In genomic region chr9:111631071-111631971, GRCh38 we compare ENCODE assay signal across 8 cellular contexts.
DNase-seq lines count a peak whose midpoint lies in the region; ATAC-seq and TF ChIP-seq lines count a peak whose summit lies in the region.

Gene DNAJC25, plus strand, starts transcription at chr9:111631334. Its CDS starts 74 bp downstream, at chr9:111631408.

- ATAC-seq in GM21619 (IDR thresholded peaks at IDR 0.05; ENCODE audit: unreplicated experiment) = peak; percentile 98

- H3K36me3 ChIP-seq in mucosa of rectum (ENCODE audit: control insufficient read depth in 2 of 2, insufficient read depth in 2 of 2, low read length in 2 of 2) = no peaks in the 10 kb centered on the region

- H3K4me1 ChIP-seq in mucosa of rectum (ENCODE audit: control insufficient read depth in 2 of 2, insufficient read depth in 2 of 2, low read length in 2 of 2) = peaks cover 21 to 22% of the 10 kb centered on the region in 2 donors

- no peak for TF ChIP-seq EP300 in Ishikawa (IDR thresholded peaks at IDR 0.05; ENCODE audit: borderline replicate concordance)

- H3K4me3 ChIP-seq in mucosa of rectum (ENCODE audit: low read length in 2 of 2) = peak within 1 kb of the TSS; percentile 85 to 92

- H3K9me3 ChIP-seq in mucosa of rectum (ENCODE audit: control insufficient read depth in 2 of 2, low read length in 2 of 2) = no peaks in the 10 kb centered on the region

- H3K27ac ChIP-seq in mucosa of rectum (ENCODE audit: low read depth in 2 of 2, low read length in 2 of 2) = peak within 1 kb of the TSS; percentile 86 to 90

- peak; percentile 99 for TF ChIP-seq POLR2A in erythroblast (IDR thresholded peaks at IDR 0.05; ENCODE audit: low read length)

- TF ChIP-seq RAD21 in Ishikawa (IDR thresholded peaks at IDR 0.05; ENCODE audit: low read depth) = peak; percentile 11; the same call in 1 of the 2 replicates

- peak; percentile 96 for DNase-seq in DMS153 treated with DMSO at 0.1 percent for 48 hours (lab: John Stamatoyannopoulos, UW; ENCODE audit: unreplicated experiment)
- DNase-seq in OCI-M2 (lab: John Stamatoyannopoulos, UW; ENCODE audit: unreplicated experiment) = peak; percentile 81
- DNase-seq in activated T-cell treated with anti-CD3 and anti-CD28 coated beads, Interleukin-2, amount 50 U/mL, for 1 hour = peak; percentile 94
- peak; percentile 98 to 99 for DNase-seq in erythroblast (lab: John Stamatoyannopoulos, UW)
- DNase-seq in stimulated activated CD8-positive, alpha-beta memory T cell treated with anti-CD3 and anti-CD28 coated beads, Interleukin-4, amount 100 ng/mL, for 4 hours (ENCODE audit: low read depth in 2 of 2, low spot score in 1 of 2) = peak; percentile 92 to 93

- H3K9ac ChIP-seq in mucosa of rectum (ENCODE audit: low read depth in 1 of 2, low read length in 2 of 2) = peak within 1 kb of the TSS; percentile 82 to 90

- H3K27me3 ChIP-seq in mucosa of rectum (ENCODE audit: control insufficient read depth in 2 of 2, insufficient read depth in 2 of 2, low read length in 2 of 2) = no peaks in the 10 kb centered on the region

TF ChIP-seq in Ishikawa, 13 proteins besides CTCF, POLR2A, EP300 and RAD21:
- no peak for TF ChIP-seq FOXM1 (IDR thresholded peaks at IDR 0.05; ENCODE audit: borderline replicate concordance, low read depth)
- no peak for TF ChIP-seq ZBTB7A (IDR thresholded peaks at IDR 0.05; ENCODE audit: low read depth)
- TF ChIP-seq MAX (IDR thresholded peaks at IDR 0.05) = peak; percentile 61
- TF ChIP-seq USF1 (IDR thresholded peaks at IDR 0.05) = peak; percentile 66
- peak; percentile 95 for TF ChIP-seq TAF1 (IDR thresholded peaks at IDR 0.05; ENCODE audit: low read depth)
- no peak for TF ChIP-seq REST (IDR thresholded peaks at IDR 0.05; ENCODE audit: low read depth)
- no peak for TF ChIP-seq CEBPB (IDR thresholded peaks at IDR 0.05)
- no peak for TF ChIP-seq NFIC (IDR thresholded peaks at IDR 0.05)
- TF ChIP-seq TCF12 (IDR thresholded peaks at IDR 0.05; ENCODE audit: low read depth) = peak; percentile 56
- TF ChIP-seq EGR1 (IDR thresholded peaks at IDR 0.05) = no peak
- TF ChIP-seq TEAD4 (IDR thresholded peaks at IDR 0.05) = 0 out of 2 replicates have a peak, but pooled peaks have one; percentile 29
- TF ChIP-seq YY1 (IDR thresholded peaks at IDR 0.05; ENCODE audit: low read depth) = peak; percentile 70
- peak; percentile 65; the same call in 1 of the 2 replicates for TF ChIP-seq CREB1 (IDR thresholded peaks at IDR 0.05; ENCODE audit: low read depth)

Comparison
In these comparisons a context has a peak if more than half of its experiments do, and no peak if none do; other contexts are left out.
1. Peak in every context shown above with its lines: DNase-seq, ATAC-seq, H3K4me3 ChIP-seq and H3K27ac ChIP-seq.